Comparison of ENCODE assay signal across 19 cellular contexts in the genomic region with DNA sequence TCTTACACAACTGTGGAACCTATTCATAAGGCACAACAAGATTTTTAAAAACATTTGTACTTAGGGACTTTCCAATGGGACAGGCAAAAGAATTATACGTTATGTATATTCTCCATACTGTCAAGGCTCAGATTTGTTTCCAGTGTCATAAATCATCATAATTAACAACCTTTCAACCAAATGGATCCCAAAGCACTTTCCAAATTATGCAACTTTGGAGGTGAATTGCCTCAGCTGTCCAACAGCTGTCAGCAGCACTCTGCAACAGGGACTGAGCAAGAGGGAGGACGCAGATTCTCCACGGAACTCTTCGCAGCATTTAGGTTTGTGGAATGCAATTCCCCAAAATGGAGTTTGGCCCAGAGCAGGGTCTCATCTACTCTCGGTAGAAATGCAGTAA.
DNase-seq lines count a peak whose midpoint lies in the region; ATAC-seq, FAIRE-seq and TF ChIP-seq lines count a peak whose summit lies in the region.
"Had no signal": no experiment of that assay in that cellular context is flagged by ENCODE, and none has a peak within 500 bp of the region (broad histone marks: within the 10 kb centered on the region; RNA-seq: fewer than 3 reads in every experiment).

No MANE protein-coding gene starts in this region.

- H2AFZ ChIP-seq in HepG2 (ENCODE audit: low read length) = no peak overlapping the region

- H3K4me1 ChIP-seq in HepG2 (ENCODE audit: insufficient read depth, low read length) (no peaks in the 10 kb centered on the region), right lobe of liver (no peaks in the 10 kb centered on the region)
- H3K4me1 ChIP-seq: BLaER1 had no signal

- CTCF ChIA-PET in HepG2 (lab: Yijun Ruan, JAX; ENCODE audit: low intra/inter-chr PET ratio, low total read pairs) = no interaction called here
- CTCF ChIA-PET in HEK293T (lab: Yijun Ruan, JAX) = no interaction called here
- CTCF ChIA-PET in WTC11 (lab: Charles Lee) = no interaction called here

- no peak for FAIRE-seq in HepG2 (lab: Jason Lieb, UNC)
- FAIRE-seq: A204.1, GM12892, GM18507 had no signal

- peaks cover 16% of the 10 kb centered on the region for H3K4me1 Mint-ChIP-seq in WTC11
- H3K4me1 Mint-ChIP-seq: CD14-positive monocyte; CD4-positive, alpha-beta memory T cell had no signal

- no peaks in the 10 kb centered on the region for H3K36me3 Mint-ChIP-seq in WTC11
- H3K36me3 Mint-ChIP-seq: CD14-positive monocyte; CD4-positive, alpha-beta memory T cell had no signal

- BruUV-seq in HepG2 (replicated peaks; lab: Mats Ljungman, UMichigan) = no TSS peak

- 54% methylated on average over 5 of the region's 5 CpGs for WGBS in HepG2 (ENCODE audit: low lambda C conversion rate)
- 88% methylated on average over 5 of the region's 5 CpGs for WGBS in right lobe of liver (ENCODE audit: insufficient coverage, low coverage, low lambda C conversion rate, missing lambda C conversion rate)

- no peaks in the 10 kb centered on the region for H3K27me3 ChIP-seq in HepG2 (ENCODE audit: control insufficient read depth in 1 of 2, insufficient read depth in 2 of 2, low read length in 2 of 2)
- H3K27me3 ChIP-seq in right lobe of liver = no peaks in the 10 kb centered on the region
- H3K27me3 ChIP-seq: BLaER1 had no signal

- TF ChIP-seq EP300 in HepG2 (IDR thresholded peaks at IDR 0.05; ENCODE audit: low read depth in 2 of 2, low read length in 2 of 2) = no peak
- no peak for TF ChIP-seq EP300 in HepG2 (CRISPR knock-in tag; IDR thresholded peaks at IDR 0.05; ENCODE audit: borderline replicate concordance)

- no peak for TF ChIP-seq POLR2A in HepG2 (IDR thresholded peaks at IDR 0.05; ENCODE audit: insufficient read depth in 1 of 2, low read depth in 2 of 2, low read length in 2 of 2)
- no peak for TF ChIP-seq POLR2A in right lobe of liver (IDR thresholded peaks at IDR 0.05)

- DNase-seq in HepG2 (ENCODE audit: low spot score) (no peak), right lobe of liver (no peak), HEK293T (ENCODE audit: extremely low spot score) (no peak), WTC11 (ENCODE audit: low spot score) (no peak)
- DNase-seq: CD4-positive, alpha-beta memory T cell; DMS153; DMS79; GDM1; GOT3; H7 had no signal

- no peak overlapping the region for H3K4me3 ChIP-seq in HepG2 (replicated peaks in 1 of 3; ENCODE audit: insufficient read depth in 1 of 3, low read depth in 2 of 3, low read length in 3 of 3)
- H3K4me3 ChIP-seq in right lobe of liver = no peak overlapping the region
- H3K4me3 ChIP-seq: BLaER1 had no signal

- H3K36me3 ChIP-seq in HepG2 (replicated peaks in 1 of 2; ENCODE audit: control insufficient read depth in 1 of 2, insufficient read depth in 2 of 2, low read length in 2 of 2) = no peaks in the 10 kb centered on the region
- H3K36me3 ChIP-seq in right lobe of liver = no peaks in the 10 kb centered on the region
- H3K36me3 ChIP-seq: BLaER1 had no signal

- no peaks in the 10 kb centered on the region for H3K27me3 Mint-ChIP-seq in WTC11 (ENCODE audit: low read depth)

- no peaks in the 10 kb centered on the region for H3K9me3 ChIP-seq in HepG2 (ENCODE audit: low read length)
- no peaks in the 10 kb centered on the region for H3K9me3 ChIP-seq in right lobe of liver
- H3K9me3 ChIP-seq: BLaER1 had no signal

- H3K4me2 ChIP-seq in HepG2 (ENCODE audit: low read depth, low read length) = no peak overlapping the region
- H3K4me2 ChIP-seq: BLaER1 had no signal

- H3K9me3 Mint-ChIP-seq in WTC11 = no peaks in the 10 kb centered on the region

- TF ChIP-seq RAD21 in HepG2 (CRISPR knock-in tag; IDR thresholded peaks at IDR 0.05) = no peak

- TF ChIP-seq CTCF in HepG2 (CRISPR knock-in tag; IDR thresholded peaks at IDR 0.05) = no peak
- TF ChIP-seq CTCF in right lobe of liver (IDR thresholded peaks at IDR 0.05) = no peak
- no peak for TF ChIP-seq CTCF in WTC11 (IDR thresholded peaks at IDR 0.05)

- POLR2A ChIA-PET in HepG2 (lab: Yijun Ruan, JAX) = no interaction called here
- POLR2A ChIA-PET in HEK293T (lab: Yijun Ruan, JAX) = no interaction called here
- POLR2A ChIA-PET in WTC11 (lab: Charles Lee) = no interaction called here

- H3K79me2 ChIP-seq in HepG2 (ENCODE audit: insufficient read depth, low read length) = no peaks in the 10 kb centered on the region

- no peak overlapping the region for H3K27ac Mint-ChIP-seq in WTC11
- H3K27ac Mint-ChIP-seq: CD14-positive monocyte; CD4-positive, alpha-beta memory T cell had no signal

- intact Hi-C loops in HepG2 (cut with micrococcal nuclease; ENCODE audit: unreplicated experiment) (no loop called here), right lobe of liver (cut with DNase I) (no loop called here)

- H4K20me1 ChIP-seq in HepG2 (ENCODE audit: insufficient read depth, low read length) = no peaks in the 10 kb centered on the region
- H4K20me1 ChIP-seq: BLaER1 had no signal

- H3K9ac ChIP-seq in HepG2 (ENCODE audit: insufficient read depth, low read depth, low read length) = no peak overlapping the region
- H3K9ac ChIP-seq: BLaER1 had no signal

- no peak overlapping the region for H3K27ac ChIP-seq in HepG2 (ENCODE audit: extremely low read length, insufficient read depth, low read length)
- H3K27ac ChIP-seq in right lobe of liver = no peak overlapping the region
- H3K27ac ChIP-seq: BLaER1 had no signal

- ATAC-seq in HepG2 (no peak), right lobe of liver (no peak), WTC11 (no peak), GM18907 (IDR thresholded peaks at IDR 0.05; ENCODE audit: unreplicated experiment) (no peak), HG03135 (IDR thresholded peaks at IDR 0.05; ENCODE audit: unreplicated experiment) (no peak), HG02852 (IDR thresholded peaks at IDR 0.05; ENCODE audit: unreplicated experiment) (no peak)
- ATAC-seq: HCT116 had no signal

- no peak overlapping the region for H3K4me3 Mint-ChIP-seq in WTC11
- H3K4me3 Mint-ChIP-seq: CD14-positive monocyte; CD4-positive, alpha-beta memory T cell had no signal

- in situ Hi-C loops in HepG2 (cut with HindIII; ENCODE audit: extremely low pct_ligation_motif_present, low pct_unique_long_range_greater_than_20kb) = no loop called here

TF ChIP-seq in HepG2, 621 proteins besides CTCF, POLR2A, EP300 and RAD21 (continues in another document):
- TF ChIP-seq CEBPB (IDR thresholded peaks at IDR 0.05; ENCODE audit: borderline replicate concordance, low read depth, low read length) (peak; percentile 35; the same call in 1 of the 2 replicates), U2AF1 (optimal IDR thresholded peaks at IDR 0.05; ENCODE audit: low read depth, low read length) (no peak), CEBPG (CRISPR knock-in tag; IDR thresholded peaks at IDR 0.05) (0 out of 2 replicates have a peak, but pooled peaks have one; percentile 28)
- TF ChIP-seq, protein P1, sequence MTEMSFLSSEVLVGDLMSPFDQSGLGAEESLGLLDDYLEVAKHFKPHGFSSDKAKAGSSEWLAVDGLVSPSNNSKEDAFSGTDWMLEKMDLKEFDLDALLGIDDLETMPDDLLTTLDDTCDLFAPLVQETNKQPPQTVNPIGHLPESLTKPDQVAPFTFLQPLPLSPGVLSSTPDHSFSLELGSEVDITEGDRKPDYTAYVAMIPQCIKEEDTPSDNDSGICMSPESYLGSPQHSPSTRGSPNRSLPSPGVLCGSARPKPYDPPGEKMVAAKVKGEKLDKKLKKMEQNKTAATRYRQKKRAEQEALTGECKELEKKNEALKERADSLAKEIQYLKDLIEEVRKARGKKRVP (CRISPR knock-in tag; IDR thresholded peaks at IDR 0.05) = peak in 1 of 2 experiments; percentile 47; a peak in 1 of 4 replicates
- TF ChIP-seq, protein P2, sequence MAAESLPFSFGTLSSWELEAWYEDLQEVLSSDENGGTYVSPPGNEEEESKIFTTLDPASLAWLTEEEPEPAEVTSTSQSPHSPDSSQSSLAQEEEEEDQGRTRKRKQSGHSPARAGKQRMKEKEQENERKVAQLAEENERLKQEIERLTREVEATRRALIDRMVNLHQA (CRISPR knock-in tag; IDR thresholded peaks at IDR 0.05) = no peak

TF ChIP-seq in HEK293T, 16 proteins besides CTCF, POLR2A, EP300 and RAD21:
- TF ChIP-seq, protein P3, sequence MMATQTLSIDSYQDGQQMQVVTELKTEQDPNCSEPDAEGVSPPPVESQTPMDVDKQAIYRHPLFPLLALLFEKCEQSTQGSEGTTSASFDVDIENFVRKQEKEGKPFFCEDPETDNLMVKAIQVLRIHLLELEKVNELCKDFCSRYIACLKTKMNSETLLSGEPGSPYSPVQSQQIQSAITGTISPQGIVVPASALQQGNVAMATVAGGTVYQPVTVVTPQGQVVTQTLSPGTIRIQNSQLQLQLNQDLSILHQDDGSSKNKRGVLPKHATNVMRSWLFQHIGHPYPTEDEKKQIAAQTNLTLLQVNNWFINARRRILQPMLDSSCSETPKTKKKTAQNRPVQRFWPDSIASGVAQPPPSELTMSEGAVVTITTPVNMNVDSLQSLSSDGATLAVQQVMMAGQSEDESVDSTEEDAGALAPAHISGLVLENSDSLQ (IDR thresholded peaks at IDR 0.05) = peak; percentile 85
- TF ChIP-seq FOXK2 (IDR thresholded peaks at IDR 0.05) = no peak
- no peak for TF ChIP-seq HDGF (IDR thresholded peaks at IDR 0.05; ENCODE audit: borderline replicate concordance)
- no peak for TF ChIP-seq CTBP1 (IDR thresholded peaks at IDR 0.05; ENCODE audit: borderline replicate concordance)
- TF ChIP-seq ZNF384 (IDR thresholded peaks at IDR 0.05) = no peak
- TF ChIP-seq NFRKB (IDR thresholded peaks at IDR 0.05) = no peak
- no peak for TF ChIP-seq FOXA1 (IDR thresholded peaks at IDR 0.05)
- no peak for TF ChIP-seq ARNT (IDR thresholded peaks at IDR 0.05)

TF ChIP-seq in WTC11, 78 proteins besides CTCF, POLR2A, EP300 and RAD21:
- TF ChIP-seq TEAD1 (CRISPR knock-in tag; IDR thresholded peaks at IDR 0.05) (no peak), GABPB1 (CRISPR knock-in tag; IDR thresholded peaks at IDR 0.05) (0 out of 2 replicates have a peak, but pooled peaks have one; percentile 14), ZNF423 (CRISPR knock-in tag; IDR thresholded peaks at IDR 0.05) (no peak)
- TF ChIP-seq, protein P4, sequence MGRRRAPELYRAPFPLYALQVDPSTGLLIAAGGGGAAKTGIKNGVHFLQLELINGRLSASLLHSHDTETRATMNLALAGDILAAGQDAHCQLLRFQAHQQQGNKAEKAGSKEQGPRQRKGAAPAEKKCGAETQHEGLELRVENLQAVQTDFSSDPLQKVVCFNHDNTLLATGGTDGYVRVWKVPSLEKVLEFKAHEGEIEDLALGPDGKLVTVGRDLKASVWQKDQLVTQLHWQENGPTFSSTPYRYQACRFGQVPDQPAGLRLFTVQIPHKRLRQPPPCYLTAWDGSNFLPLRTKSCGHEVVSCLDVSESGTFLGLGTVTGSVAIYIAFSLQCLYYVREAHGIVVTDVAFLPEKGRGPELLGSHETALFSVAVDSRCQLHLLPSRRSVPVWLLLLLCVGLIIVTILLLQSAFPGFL (CRISPR knock-in tag; IDR thresholded peaks at IDR 0.05; ENCODE audit: borderline replicate concordance) = no peak
TF ChIP-seq in WTC11: peak in this region for 1.
